Comparison of ENCODE assay signal across 21 cellular contexts in the genomic region with DNA sequence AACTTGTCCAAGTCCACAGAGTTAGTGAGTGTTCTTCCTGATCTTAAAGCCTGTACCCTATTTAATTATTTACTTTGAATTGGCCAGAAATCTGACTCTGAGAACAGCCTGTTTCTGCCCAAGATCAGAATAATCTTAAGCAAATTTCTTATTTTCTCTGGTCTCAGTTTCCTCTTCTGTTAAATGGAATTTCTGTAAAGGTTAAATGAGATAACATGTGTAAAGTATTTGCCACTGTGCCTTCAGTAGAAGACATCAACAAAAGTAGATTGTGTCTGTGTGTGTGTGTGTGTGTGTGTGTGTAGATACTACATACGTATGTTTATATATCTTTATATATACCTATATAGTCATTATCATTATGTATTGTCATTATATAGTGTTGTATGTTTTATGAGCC.
A peak's percentile ranks its signal among the peaks of the same experiment; 100 is the strongest.
DNase-seq lines count a peak whose midpoint lies in the region; ATAC-seq and TF ChIP-seq lines count a peak whose summit lies in the region.
"Had no signal": no experiment of that assay in that cellular context is flagged by ENCODE, and none has a peak within 500 bp of the region (broad histone marks: within the 10 kb centered on the region; RNA-seq: fewer than 3 reads in every experiment).

No MANE protein-coding gene starts in this region.

- DNase-seq in left colon (no peak), ecto neural progenitor cell (ENCODE audit: low spot score) (no peak), osteocyte (ENCODE audit: extremely low spot score, unreplicated experiment) (no peak)
- DNase-seq in stimulated activated naive B cell treated with anti-CD40 and anti-IgM and Interleukin-4, amounts not matched to agents 10 μg/mL and 1 μg/mL and 100 μg/mL, for 72 hours: no peak
- DNase-seq: ACHN; AML-193; BE2C; CD4-positive, alpha-beta T cell; CD8-positive, alpha-beta memory T cell; DMS 273 treated with DMSO at 0.1 percent for 48 hours; DMS79; EL; GDM1; GM23248; H7; HCEC 1CT had no signal

- intact Hi-C loops in left colon (cut with DNase I, micrococcal nuclease): no loop called here

- no peak for TF ChIP-seq CTCF in HEK293 (tag by site-specific recombination; IDR thresholded peaks at IDR 0.05)
- TF ChIP-seq CTCF in osteocyte (IDR thresholded peaks at IDR 0.05): no peak

- H3K27ac ChIP-seq in HEK293 (ENCODE audit: extremely low read depth, low read depth, low read length): no peak overlapping the region
- H3K27ac ChIP-seq: BLaER1 treated with 17β-estradiol and CSF1 and Interleukin-3, amounts not matched to agents 10 nM and 100 nM had no signal

- CTCF ChIA-PET in HEK293 (lab: Yijun Ruan, JAX): interaction anchor here (0.6 kb wide), 1 partner anchor 37 kb away, joined by 5 read pairs; no protein-coding TSS in a partner anchor

- no peaks in the 10 kb centered on the region for H3K36me3 ChIP-seq in HEK293 (ENCODE audit: control insufficient read depth in 2 of 2, insufficient read depth in 1 of 2, low read length in 2 of 2)
- H3K36me3 ChIP-seq: BE2C; BLaER1 treated with 17β-estradiol and CSF1 and Interleukin-3, amounts not matched to agents 10 nM and 100 nM had no signal

- no peaks in the 10 kb centered on the region for H3K9me3 ChIP-seq in HEK293 (ENCODE audit: control insufficient read depth, insufficient read depth, low read depth, low read length)
- H3K9me3 ChIP-seq: BE2C had no signal

- peak overlapping the region in 1 of 2 donors; percentile 42 for H3K4me3 Mint-ChIP-seq in stimulated activated naive B cell treated with anti-CD40 and anti-IgM and Interleukin-4, amounts not matched to agents 10 μg/mL and 1 μg/mL and 100 μg/mL, for 72 hours
- H3K4me3 Mint-ChIP-seq in osteocyte (ENCODE audit: unreplicated experiment): no peak overlapping the region
- H3K4me3 Mint-ChIP-seq: CD14-positive monocyte; CD4-positive, alpha-beta T cell; CD8-positive, alpha-beta memory T cell had no signal

- H3K36me3 Mint-ChIP-seq in stimulated activated naive B cell treated with anti-CD40 and anti-IgM and Interleukin-4, amounts not matched to agents 10 μg/mL and 1 μg/mL and 100 μg/mL, for 72 hours: peaks cover 0 to 2% of the 10 kb centered on the region in 2 donors
- no peaks in the 10 kb centered on the region for H3K36me3 Mint-ChIP-seq in osteocyte (ENCODE audit: unreplicated experiment)
- H3K36me3 Mint-ChIP-seq: CD14-positive monocyte had no signal

- H3K27me3 Mint-ChIP-seq in stimulated activated naive B cell treated with anti-CD40 and anti-IgM and Interleukin-4, amounts not matched to agents 10 μg/mL and 1 μg/mL and 100 μg/mL, for 72 hours: no peaks in the 10 kb centered on the region
- peaks cover 3% of the 10 kb centered on the region for H3K27me3 Mint-ChIP-seq in osteocyte (ENCODE audit: unreplicated experiment)
- H3K27me3 Mint-ChIP-seq: CD8-positive, alpha-beta memory T cell had no signal

- H3K27ac Mint-ChIP-seq in stimulated activated naive B cell treated with anti-CD40 and anti-IgM and Interleukin-4, amounts not matched to agents 10 μg/mL and 1 μg/mL and 100 μg/mL, for 72 hours: peak overlapping the region; percentile 56
- no peak overlapping the region for H3K27ac Mint-ChIP-seq in osteocyte (ENCODE audit: unreplicated experiment)
- H3K27ac Mint-ChIP-seq: CD4-positive, alpha-beta T cell; CD8-positive, alpha-beta memory T cell had no signal

- peaks cover 0 to 6% of the 10 kb centered on the region in 2 donors for H3K9me3 Mint-ChIP-seq in stimulated activated naive B cell treated with anti-CD40 and anti-IgM and Interleukin-4, amounts not matched to agents 10 μg/mL and 1 μg/mL and 100 μg/mL, for 72 hours
- H3K9me3 Mint-ChIP-seq in osteocyte (ENCODE audit: unreplicated experiment): peaks cover 5% of the 10 kb centered on the region
- H3K9me3 Mint-ChIP-seq: CD4-positive, alpha-beta T cell had no signal

- POLR2A ChIA-PET in HEK293 (lab: Yijun Ruan, JAX): no interaction called here

- no peak overlapping the region for H3K4me3 ChIP-seq in HEK293 (ENCODE audit: low read depth, low read length)
- H3K4me3 ChIP-seq: BLaER1 treated with 17β-estradiol and CSF1 and Interleukin-3, amounts not matched to agents 10 nM and 100 nM; GM12878; GM23248 had no signal

- H3K4me1 Mint-ChIP-seq in stimulated activated naive B cell treated with anti-CD40 and anti-IgM and Interleukin-4, amounts not matched to agents 10 μg/mL and 1 μg/mL and 100 μg/mL, for 72 hours: peaks cover 28 to 42% of the 10 kb centered on the region in 2 donors
- peaks cover 7% of the 10 kb centered on the region for H3K4me1 Mint-ChIP-seq in osteocyte (ENCODE audit: unreplicated experiment)
- H3K4me1 Mint-ChIP-seq: CD8-positive, alpha-beta memory T cell had no signal

- H3K4me1 ChIP-seq in HEK293 (ENCODE audit: control insufficient read depth, insufficient read depth, low read length): no peaks in the 10 kb centered on the region
- H3K4me1 ChIP-seq: BE2C had no signal

- ATAC-seq in left colon (peak; percentile 71), HG02840 (IDR thresholded peaks at IDR 0.05; ENCODE audit: low FRiP score, unreplicated experiment) (no peak)
- ATAC-seq in stimulated activated naive B cell treated with anti-CD40 and anti-IgM and Interleukin-4, amounts not matched to agents 10 μg/mL and 1 μg/mL and 100 μg/mL, for 72 hours (replicated peaks): no peak

TF ChIP-seq in HEK293, 187 proteins besides CTCF, POLR2A, EP300 and RAD21:
- TF ChIP-seq ZNF266 (tag by site-specific recombination; IDR thresholded peaks at IDR 0.05; ENCODE audit: low read depth): no peak
- peak; percentile 94 for TF ChIP-seq ZNF664 (tag by site-specific recombination; IDR thresholded peaks at IDR 0.05)
- no peak for TF ChIP-seq ZBTB48 (tag by site-specific recombination; IDR thresholded peaks at IDR 0.05)
- TF ChIP-seq YY2 (tag by site-specific recombination; IDR thresholded peaks at IDR 0.05): no peak
- no peak for TF ChIP-seq ZNF311 (tag by site-specific recombination; IDR thresholded peaks at IDR 0.05; ENCODE audit: borderline replicate concordance)
- TF ChIP-seq, protein P1, sequence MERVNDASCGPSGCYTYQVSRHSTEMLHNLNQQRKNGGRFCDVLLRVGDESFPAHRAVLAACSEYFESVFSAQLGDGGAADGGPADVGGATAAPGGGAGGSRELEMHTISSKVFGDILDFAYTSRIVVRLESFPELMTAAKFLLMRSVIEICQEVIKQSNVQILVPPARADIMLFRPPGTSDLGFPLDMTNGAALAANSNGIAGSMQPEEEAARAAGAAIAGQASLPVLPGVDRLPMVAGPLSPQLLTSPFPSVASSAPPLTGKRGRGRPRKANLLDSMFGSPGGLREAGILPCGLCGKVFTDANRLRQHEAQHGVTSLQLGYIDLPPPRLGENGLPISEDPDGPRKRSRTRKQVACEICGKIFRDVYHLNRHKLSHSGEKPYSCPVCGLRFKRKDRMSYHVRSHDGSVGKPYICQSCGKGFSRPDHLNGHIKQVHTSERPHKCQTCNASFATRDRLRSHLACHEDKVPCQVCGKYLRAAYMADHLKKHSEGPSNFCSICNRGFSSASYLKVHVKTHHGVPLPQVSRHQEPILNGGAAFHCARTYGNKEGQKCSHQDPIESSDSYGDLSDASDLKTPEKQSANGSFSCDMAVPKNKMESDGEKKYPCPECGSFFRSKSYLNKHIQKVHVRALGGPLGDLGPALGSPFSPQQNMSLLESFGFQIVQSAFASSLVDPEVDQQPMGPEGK (tag by site-specific recombination; IDR thresholded peaks at IDR 0.05): no peak
- TF ChIP-seq ZNF2 (tag by site-specific recombination; IDR thresholded peaks at IDR 0.05): no peak
- TF ChIP-seq ZNF791 (tag by site-specific recombination; IDR thresholded peaks at IDR 0.05): no peak
